In genomic region chr19:17538684-17539287, GRCh38 we compare ENCODE assay signal across 8 cellular contexts. TPM values are rescaled to one million over a fixed set of nuclear protein-coding genes. Genes with fewer than 3 reads are reported as not detected.
DNase-seq lines count a peak whose midpoint lies in the region; ATAC-seq and TF ChIP-seq lines count a peak whose summit lies in the region.

No MANE protein-coding gene starts in this region.

- peaks cover 10% of the 10 kb centered on the region for H3K4me1 ChIP-seq in Karpas-422 (ENCODE audit: low read length)
- peaks cover 9 to 10% of the 10 kb centered on the region in 2 donors for H3K4me1 ChIP-seq in naive thymus-derived CD4-positive, alpha-beta T cell (ENCODE audit: control insufficient read depth in 2 of 2, insufficient read depth in 2 of 2, low read length in 2 of 2)

- CTCF ChIA-PET in naive thymus-derived CD4-positive, alpha-beta T cell (lab: Charles Lee): interaction anchor here (0.6 to 1.0 kb wide), 3 partner anchors 14 to 31 kb away, joined by 3 to 5 read pairs (median 4); no protein-coding TSS in a partner anchor

- H3K4me2 ChIP-seq in Karpas-422 (ENCODE audit: low read depth, low read length, poor library complexity, severe bottlenecking): peak overlapping the region; percentile 56

- H3K9me3 ChIP-seq in Karpas-422 (ENCODE audit: low read length): no peaks in the 10 kb centered on the region
- no peaks in the 10 kb centered on the region for H3K9me3 ChIP-seq in naive thymus-derived CD4-positive, alpha-beta T cell (ENCODE audit: control insufficient read depth in 2 of 3, low read length in 3 of 3)

- no peak overlapping the region for H3K9ac ChIP-seq in Karpas-422 (ENCODE audit: low read length)

- peaks cover 0 to 34% (median 0%) of the 10 kb centered on the region in 5 donors for H3K27me3 Mint-ChIP-seq in naive thymus-derived CD4-positive, alpha-beta T cell

- no peaks in the 10 kb centered on the region for H3K36me3 ChIP-seq in Karpas-422 (ENCODE audit: insufficient read depth, low read length)
- no peaks in the 10 kb centered on the region for H3K36me3 ChIP-seq in naive thymus-derived CD4-positive, alpha-beta T cell (ENCODE audit: control insufficient read depth in 2 of 3, insufficient read depth in 3 of 3, low read length in 3 of 3)

- H2AFZ ChIP-seq in Karpas-422 (ENCODE audit: low read length): no peak overlapping the region

- no peaks in the 10 kb centered on the region for H4K20me1 ChIP-seq in Karpas-422 (ENCODE audit: insufficient read depth, low read depth, low read length)

- no peak overlapping the region for H3K27ac ChIP-seq in Karpas-422 (ENCODE audit: low read length)
- H3K27ac ChIP-seq in naive thymus-derived CD4-positive, alpha-beta T cell (ENCODE audit: low read depth, low read length): peak overlapping the region; percentile 67

- H3K36me3 Mint-ChIP-seq in naive thymus-derived CD4-positive, alpha-beta T cell: no peaks in the 10 kb centered on the region

- peaks cover 7 to 23% (median 16%) of the 10 kb centered on the region in 7 donors for H3K4me1 Mint-ChIP-seq in naive thymus-derived CD4-positive, alpha-beta T cell

- peaks cover 0 to 2% (median 0%) of the 10 kb centered on the region in 11 donors for H3K9me3 Mint-ChIP-seq in naive thymus-derived CD4-positive, alpha-beta T cell

- DNase-seq in EH (ENCODE audit: low read depth) (peak; percentile 14), Karpas-422 (peak; percentile 72), choroid plexus epithelial cell (ENCODE audit: low read depth) (no peak), hepatic stellate cell (ENCODE audit: low spot score) (no peak)
- no peak for DNase-seq in naive thymus-derived CD4-positive, alpha-beta T cell
- no peak for DNase-seq in stimulated activated CD4-positive, alpha-beta T cell treated with anti-CD3 and anti-CD28 coated beads, Interleukin-2, amount 100 ng/mL, for 24 hours
- DNase-seq in stimulated activated CD8-positive, alpha-beta memory T cell treated with anti-CD3 and anti-CD28 coated beads, Interleukin-4, amount 100 ng/mL, for 48 hours: no peak

- POLR2A ChIA-PET in naive thymus-derived CD4-positive, alpha-beta T cell (lab: Charles Lee): interaction anchor here (1.3 to 2.5 kb wide), 3 partner anchors 12 to 27 kb away, joined by 3 to 8 read pairs (median 6); partner anchors contain the start of gene PGLS

- ATAC-seq in naive thymus-derived CD4-positive, alpha-beta T cell: no peak
- no peak for ATAC-seq in HG02973 (IDR thresholded peaks at IDR 0.05; ENCODE audit: unreplicated experiment)

- no peaks in the 10 kb centered on the region for H3K79me2 ChIP-seq in Karpas-422 (ENCODE audit: low read length)

- intact Hi-C loops in naive thymus-derived CD4-positive, alpha-beta T cell (cut with micrococcal nuclease): loop anchor here (1.0 to 5.0 kb wide), 7 partner anchors 17 to 1664 kb away; partner anchors contain the start of genes COLGALT1 (in 2 of the 2), NR2C2AP (in 1 of the 2), PGLS (in 1 of the 2) and SLC27A1 (in 1 of the 2)

- H3K27me3 ChIP-seq in Karpas-422 (ENCODE audit: low read length): no peaks in the 10 kb centered on the region
- H3K27me3 ChIP-seq in naive thymus-derived CD4-positive, alpha-beta T cell (ENCODE audit: control insufficient read depth in 2 of 2, insufficient read depth in 2 of 2, low read length in 2 of 2): no peaks in the 10 kb centered on the region

- peak overlapping the region in 5 of 9 donors; percentile 21 to 68 (median 55) for H3K27ac Mint-ChIP-seq in naive thymus-derived CD4-positive, alpha-beta T cell

- H3K9me2 ChIP-seq in Karpas-422 (replicated peaks; ENCODE audit: insufficient read depth, low read length): no peaks in the 10 kb centered on the region

- TF ChIP-seq CTCF in choroid plexus epithelial cell (conservative IDR thresholded peaks at IDR 0.05; ENCODE audit: low read depth, low read length): no peak

- peak overlapping the region; percentile 17; the same call in 1 of the 2 replicates for H3K4me3 ChIP-seq in Karpas-422 (ENCODE audit: low read length)
- H3K4me3 ChIP-seq in choroid plexus epithelial cell (ENCODE audit: low read depth, low read length): peak overlapping the region; percentile 58
- H3K4me3 ChIP-seq in naive thymus-derived CD4-positive, alpha-beta T cell (ENCODE audit: low read length): peak overlapping the region; percentile 68

- peak overlapping the region; percentile 68 to 86 (median 76) for H3K4me3 Mint-ChIP-seq in naive thymus-derived CD4-positive, alpha-beta T cell

RNA-seq across cellular contexts. Expression of gene COLGALT1, which starts 16.7 kb away (rescaled TPM):
- total RNA-seq in Karpas-422 (2014; rRNA removed; shearing (Covaris generic); ENCODE audit: low replicate concordance): 25.0 and 25.5 TPM in 2 replicates
- total RNA-seq in naive thymus-derived CD4-positive, alpha-beta T cell: 10 to 100 TPM; 50.1 to 70.6 (median 61.3) TPM
- 10 to 100 TPM; 13.2 to 23.8 TPM for polyA plus RNA-seq in naive thymus-derived CD4-positive, alpha-beta T cell

RNA-seq across cellular contexts. Expression of gene PGLS, which starts 27.3 kb away (rescaled TPM):
- 93.0 and 130 TPM in 2 replicates for total RNA-seq in Karpas-422 (2014; rRNA removed; shearing (Covaris generic); ENCODE audit: low replicate concordance)
- total RNA-seq in naive thymus-derived CD4-positive, alpha-beta T cell: 10 to 100 TPM; 53.3 to 83.3 (median 74.1) TPM
- 10 to 100 TPM; 67.0 to 77.1 TPM for polyA plus RNA-seq in naive thymus-derived CD4-positive, alpha-beta T cell

Comparison
In these comparisons a context has a peak if more than half of its experiments do, and no peak if none do; other contexts are left out.
1. DNase-seq: peak in EH (single experiment) and Karpas-422 (single experiment); none in choroid plexus epithelial cell (single experiment), naive thymus-derived CD4-positive, alpha-beta T cell (0 of 9), stimulated activated CD4-positive, alpha-beta T cell treated with anti-CD3 and anti-CD28 coated beads, Interleukin-2, amount 100 ng/mL, for 24 hours (0 of 2), hepatic stellate cell (single experiment) and stimulated activated CD8-positive, alpha-beta memory T cell treated with anti-CD3 and anti-CD28 coated beads, Interleukin-4, amount 100 ng/mL, for 48 hours (single experiment).
2. H3K4me3 ChIP-seq: peak in every context shown above with its lines; median percentile 68 in naive thymus-derived CD4-positive, alpha-beta T cell; 58 in choroid plexus epithelial cell; 17 in Karpas-422.